Comparison of ENCODE assay signal across 1 cellular context in the genomic region with DNA sequence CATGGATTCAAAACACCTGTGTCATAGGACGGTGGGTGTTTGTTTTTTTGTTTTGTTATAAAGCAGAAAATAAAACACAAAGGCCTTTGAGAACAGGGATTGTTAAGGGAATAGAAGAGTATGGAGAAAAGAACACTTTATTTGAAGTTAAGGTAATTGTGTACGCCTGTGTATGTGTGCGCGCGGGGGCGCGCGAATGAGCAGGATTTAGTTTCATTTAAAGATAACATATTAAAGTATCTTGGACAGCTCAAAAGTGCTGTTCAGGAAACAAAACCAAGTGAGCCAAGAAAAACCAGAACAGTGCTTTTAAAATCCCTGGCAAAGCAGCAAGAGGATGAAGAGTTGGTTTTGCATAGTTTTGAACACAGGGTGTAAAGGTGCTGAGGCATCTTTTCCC.
TF ChIP-seq lines count a peak whose summit lies in the region.

No MANE protein-coding gene starts in this region.

TF ChIP-seq in WTC11, 78 proteins besides CTCF, POLR2A, EP300 and RAD21 (continued from another document):
- TF ChIP-seq E2F1 (CRISPR knock-in tag; IDR thresholded peaks at IDR 0.05): no peak
TF ChIP-seq in WTC11: peak in this region for 0.
